Comparison of ENCODE assay signal across 22 cellular contexts in the genomic region with DNA sequence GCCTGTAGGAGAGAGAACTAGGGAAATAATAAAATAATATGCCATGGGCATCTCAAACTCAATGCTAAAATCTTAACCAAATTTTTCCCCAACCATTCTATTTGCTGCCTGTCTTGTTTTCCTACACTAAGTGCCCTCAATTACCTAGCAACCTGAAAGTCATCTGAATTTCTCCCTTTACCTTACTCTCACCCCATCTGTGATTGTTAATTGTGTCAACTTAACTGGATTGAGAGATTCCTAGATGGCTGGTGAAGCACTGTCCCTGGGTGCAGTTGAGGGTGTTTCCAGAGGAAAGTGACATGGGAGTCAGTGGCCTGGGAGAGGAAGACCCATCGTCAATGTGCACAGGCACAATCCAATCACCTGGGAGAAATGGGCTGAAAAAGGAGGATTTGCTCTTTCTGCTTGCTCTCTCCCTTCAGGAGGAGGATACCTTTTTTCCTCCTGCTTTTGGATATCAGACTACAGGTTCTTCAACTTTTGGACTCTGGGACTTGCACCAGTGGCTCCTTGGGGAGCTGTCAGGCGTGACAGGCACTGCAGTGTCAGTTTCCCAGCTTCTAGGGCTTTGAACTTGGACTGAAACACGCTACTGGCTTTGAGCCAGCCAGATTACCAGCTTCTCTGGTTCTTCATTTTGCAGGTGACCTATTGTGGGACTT.
DNase-seq lines count a peak whose midpoint lies in the region; TF ChIP-seq lines count a peak whose summit lies in the region.
"Had no signal": no experiment of that assay in that cellular context is flagged by ENCODE, and none has a peak within 500 bp of the region (broad histone marks: within the 10 kb centered on the region; RNA-seq: fewer than 3 reads in every experiment).

No MANE protein-coding gene starts in this region.

- H3K9me3 Mint-ChIP-seq in HFFc6, result peaks cover 25% of the 10 kb centered on the region

- peaks cover 55% of the 10 kb centered on the region for H3K36me3 Mint-ChIP-seq in HFFc6 (ENCODE audit: low read depth)

- H3K9me3 ChIP-seq in neutrophil (no peaks in the 10 kb centered on the region), ascending aorta (peaks cover 0 to 4% of the 10 kb centered on the region in 2 donors)

- H3K4me3 ChIP-seq in neutrophil (ENCODE audit: low read depth in 1 of 2, low read length in 1 of 2), result no peak overlapping the region
- no peak overlapping the region for H3K4me3 ChIP-seq in ascending aorta
- H3K4me3 ChIP-seq: transverse colon had no signal

- H3K27me3 ChIP-seq in neutrophil (no peaks in the 10 kb centered on the region), ascending aorta (no peaks in the 10 kb centered on the region)
- H3K27me3 ChIP-seq: BE2C, transverse colon had no signal

- intact Hi-C loops in ascending aorta (cut with DNase I), result no loop called here

- no peaks in the 10 kb centered on the region; the same call in 1 of the 2 replicates for H3K27me3 Mint-ChIP-seq in HFFc6 (ENCODE audit: insufficient read depth)
- H3K27me3 Mint-ChIP-seq: activated CD4-positive, alpha-beta memory T cell treated with anti-CD3 and anti-CD28 coated beads, Interleukin-2, amount 10 ng/mL, durations not matched to agents 7 days and 5 days; stimulated activated naive CD8-positive, alpha-beta T cell treated with anti-CD3 and anti-CD28 coated beads, Interleukin-15, amount 100 ng/mL, for 72 hours had no signal

- peak overlapping the region; percentile 10; the same call in 1 of the 2 replicates for H3K27ac Mint-ChIP-seq in HFFc6
- H3K27ac Mint-ChIP-seq: activated CD4-positive, alpha-beta memory T cell treated with anti-CD3 and anti-CD28 coated beads, Interleukin-2, amount 10 ng/mL, durations not matched to agents 7 days and 5 days had no signal

- H3K27ac ChIP-seq in angular gyrus (ENCODE audit: low read depth, low read length), result peak overlapping the region; percentile 67
- peak overlapping the region; percentile 27 for H3K27ac ChIP-seq in neutrophil
- no peak overlapping the region for H3K27ac ChIP-seq in ascending aorta
- H3K27ac ChIP-seq: 22Rv1, HL-60, transverse colon had no signal

- no peaks in the 10 kb centered on the region for H3K4me1 ChIP-seq in neutrophil (ENCODE audit: control insufficient read depth in 1 of 2, insufficient read depth in 1 of 2, low read depth in 1 of 2, low read length in 1 of 2)
- peaks cover 3 to 22% of the 10 kb centered on the region in 2 donors for H3K4me1 ChIP-seq in ascending aorta

- no peak overlapping the region for H3K4me3 Mint-ChIP-seq in HFFc6
- H3K4me3 Mint-ChIP-seq: activated CD4-positive, alpha-beta memory T cell treated with anti-CD3 and anti-CD28 coated beads, Interleukin-2, amount 10 ng/mL, durations not matched to agents 7 days and 5 days; neural crest cell; stimulated activated naive CD8-positive, alpha-beta T cell treated with anti-CD3 and anti-CD28 coated beads, Interleukin-15, amount 100 ng/mL, for 72 hours; WTC11 had no signal

- TF ChIP-seq CTCF in HFFc6 (IDR thresholded peaks at IDR 0.05) (no peak), neutrophil (IDR thresholded peaks at IDR 0.05) (no peak), ascending aorta (IDR thresholded peaks at IDR 0.05) (no peak)

- peak; percentile 52 for DNase-seq in DMS53 (lab: John Stamatoyannopoulos, UW)
- DNase-seq in DMS53 treated with DMSO at 0.1 percent for 48 hours (lab: John Stamatoyannopoulos, UW; ENCODE audit: unreplicated experiment), result no peak
- no peak for DNase-seq in HFFc6
- DNase-seq in dermis blood vessel endothelial cell, result no peak
- DNase-seq in activated gamma-delta T cell (lab: John Stamatoyannopoulos, UW), result no peak
- DNase-seq in ascending aorta (ENCODE audit: low spot score in 2 of 2), result no peak
- DNase-seq: activated CD4-positive, alpha-beta memory T cell treated with anti-CD3 and anti-CD28 coated beads, Interleukin-2, amount 10 ng/mL, durations not matched to agents 7 days and 5 days; activated naive CD4-positive, alpha-beta T cell treated with Interleukin-2 at 50 U/mL for 16 hours; aorta; BE2C; COR-L47; midbrain; NCI-H226; stimulated activated CD4-positive, alpha-beta T cell treated with anti-CD3 and anti-CD28 coated beads, Interleukin-4, amount 100 ng/mL, for 4 hours; stimulated activated naive CD8-positive, alpha-beta T cell treated with anti-CD3 and anti-CD28 coated beads, Interleukin-15, amount 100 ng/mL, for 72 hours; transverse colon had no signal

- H3K4me1 Mint-ChIP-seq in HFFc6 (ENCODE audit: low read depth), result peaks cover 40% of the 10 kb centered on the region
- H3K4me1 Mint-ChIP-seq: WTC11 had no signal

- peaks cover 44% of the 10 kb centered on the region for H3K36me3 ChIP-seq in neutrophil
- peaks cover 4 to 14% of the 10 kb centered on the region in 2 donors for H3K36me3 ChIP-seq in ascending aorta

Comparison
In these comparisons a context has a peak if more than half of its experiments do, and no peak if none do; other contexts are left out.
1. H3K27ac ChIP-seq: peak in angular gyrus (single experiment) and neutrophil (single experiment); none in ascending aorta (0 of 2).